In genomic region chr14:104130974-104131651, GRCh38 we compare ENCODE assay signal across 8 cellular contexts. TPM values are rescaled to one million over a fixed set of nuclear protein-coding genes. Genes with fewer than 3 reads are reported as not detected.
DNase-seq lines count a peak whose midpoint lies in the region; ATAC-seq and TF ChIP-seq lines count a peak whose summit lies in the region.
"Had no signal": no experiment of that assay in that cellular context is flagged by ENCODE, and none has a peak within 500 bp of the region (broad histone marks: within the 10 kb centered on the region; RNA-seq: fewer than 3 reads in every experiment).

No MANE protein-coding gene starts in this region.

- H3K36me3 ChIP-seq in Loucy (ENCODE audit: insufficient read depth, low read length): no peaks in the 10 kb centered on the region

- H3K4me3 ChIP-seq in Loucy (ENCODE audit: low read length, poor library complexity, severe bottlenecking): no peak overlapping the region
- H3K4me3 ChIP-seq in fibroblast of villous mesenchyme (ENCODE audit: low read depth, low read length): no peak overlapping the region

- peaks cover 7% of the 10 kb centered on the region; the same call in 1 of the 2 replicates for H3K9me3 ChIP-seq in Loucy (ENCODE audit: insufficient read depth, low read depth, low read length)

- intact Hi-C loops in posterior vena cava (cut with DNase I): loop anchor here in 1 of 2 donors (5.0 kb wide), 1 partner anchor 54 kb away; no protein-coding TSS in a partner anchor

- no peak overlapping the region for H2AFZ ChIP-seq in Loucy (ENCODE audit: low read length)

- POLR2A ChIA-PET in GM10248 (lab: Yijun Ruan, JAX): no interaction called here

- CTCF ChIA-PET in GM10248 (lab: Yijun Ruan, JAX): interaction anchor here (0.9 kb wide), 1 partner anchor 53 kb away, joined by 3 read pairs; no protein-coding TSS in a partner anchor

- ATAC-seq in HG03520 (IDR thresholded peaks at IDR 0.05; ENCODE audit: unreplicated experiment) (no peak), GM18867 (IDR thresholded peaks at IDR 0.05; ENCODE audit: unreplicated experiment) (no peak)

- peak; percentile 68 for TF ChIP-seq CTCF in GM10248 (IDR thresholded peaks at IDR 0.05; ENCODE audit: control extremely low read depth, extremely low read depth, low read depth, missing control alignments)
- peak; percentile 73 for TF ChIP-seq CTCF in Loucy (conservative IDR thresholded peaks at IDR 0.05; ENCODE audit: low read length)
- peak; percentile 55 for TF ChIP-seq CTCF in fibroblast of villous mesenchyme (IDR thresholded peaks at IDR 0.05; ENCODE audit: insufficient read depth, low read depth, low read length)

- in situ Hi-C loops in SK-MEL-5 (cut with HindIII; ENCODE audit: low pct_unique_long_range_greater_than_20kb, low sequenced_read_pairs): no loop called here

- no peak overlapping the region for H3K9ac ChIP-seq in Loucy (ENCODE audit: low read depth, low read length, poor library complexity, severe bottlenecking)

- no peaks in the 10 kb centered on the region for H3K4me1 ChIP-seq in Loucy (ENCODE audit: insufficient read depth, low read length, poor library complexity, severe bottlenecking)

- DNase-seq in GM10248 (ENCODE audit: extremely low spot score) (peak; percentile 64), SK-MEL-5 (ENCODE audit: low read depth, low spot score) (peak; percentile 77), fibroblast of villous mesenchyme (ENCODE audit: low read depth) (peak; percentile 24), posterior vena cava (ENCODE audit: low spot score) (peak; percentile 67)

- no peaks in the 10 kb centered on the region for H3K79me2 ChIP-seq in Loucy (ENCODE audit: insufficient read depth, low read length)

- H3K9me2 ChIP-seq in Loucy (replicated peaks; ENCODE audit: low read depth, low read length): no peaks in the 10 kb centered on the region

- no peaks in the 10 kb centered on the region for H4K20me1 ChIP-seq in Loucy (ENCODE audit: insufficient read depth, low read length, poor library complexity, severe bottlenecking)

- no peaks in the 10 kb centered on the region for H3F3A ChIP-seq in Loucy (ENCODE audit: low read depth)

- no peaks in the 10 kb centered on the region for H3K27me3 ChIP-seq in Loucy (ENCODE audit: insufficient read depth, low read length, poor library complexity, severe bottlenecking)

- H3K4me2 ChIP-seq in Loucy (ENCODE audit: low read depth, low read length, poor library complexity, severe bottlenecking): no peak overlapping the region

RNA-seq across cellular contexts. Expression of gene KIF26A, which starts 7.3 kb away (rescaled TPM):
- 1.4 TPM in 2 replicates for total RNA-seq in SK-MEL-5 (2014; rRNA removed; shearing (Covaris generic))
- 3.2 and 5.2 TPM in 2 replicates for polyA plus RNA-seq in SK-MEL-5 (2015; cell fraction: cytosol; rRNA removed)
- polyA plus RNA-seq in SK-MEL-5 (2015; cell fraction: nucleus; rRNA removed): 1.9 and 2.3 TPM in 2 replicates
- total RNA-seq in fibroblast of villous mesenchyme (under 0.01 TPM in 2 replicates), posterior vena cava (1 to 10 TPM; 5.0 to 6.9 TPM)

RNA-seq across cellular contexts. Expression of gene ASPG, which starts 45.6 kb away (rescaled TPM):
- 0.29 and 1.3 TPM in 2 replicates for total RNA-seq in SK-MEL-5 (2014; rRNA removed; shearing (Covaris generic))
- polyA plus RNA-seq in SK-MEL-5 (2015; cell fraction: cytosol; rRNA removed): 0.02 and 0.27 TPM in 2 replicates
- polyA plus RNA-seq in SK-MEL-5 (2015; cell fraction: nucleus; rRNA removed): 0.21 and 1.5 TPM in 2 replicates
- total RNA-seq in fibroblast of villous mesenchyme (not detected in 2 replicates), posterior vena cava (1 to 10 TPM; 1.3 to 3.2 TPM)
- total RNA-seq: T-helper 2 cell treated with Interferon-gamma antibody and Interleukin-4, amounts not matched to agents 100 ng/mL and 5 ng/mL, for 36 hours had no signal

Comparison
In these comparisons a context has a peak if more than half of its experiments do, and no peak if none do; other contexts are left out.
1. DNase-seq: peak in every context shown above with its lines; median percentile 77 in SK-MEL-5; 67 in posterior vena cava; 64 in GM10248; 24 in fibroblast of villous mesenchyme.